ENCODE assay signal across 1 cellular context in genomic region chr4:442685-443519, GRCh38.
TF ChIP-seq lines count a peak whose summit lies in the region.

No MANE protein-coding gene starts in this region.

TF ChIP-seq in GM23338, 12 proteins besides CTCF, POLR2A, EP300 and RAD21:
- peak; percentile 23; the same call in 1 of the 2 replicates for TF ChIP-seq POLR2AphosphoS5 (IDR thresholded peaks at IDR 0.05; ENCODE audit: low read depth)
